ENCODE assay signal across 1 cellular context in the genomic region with DNA sequence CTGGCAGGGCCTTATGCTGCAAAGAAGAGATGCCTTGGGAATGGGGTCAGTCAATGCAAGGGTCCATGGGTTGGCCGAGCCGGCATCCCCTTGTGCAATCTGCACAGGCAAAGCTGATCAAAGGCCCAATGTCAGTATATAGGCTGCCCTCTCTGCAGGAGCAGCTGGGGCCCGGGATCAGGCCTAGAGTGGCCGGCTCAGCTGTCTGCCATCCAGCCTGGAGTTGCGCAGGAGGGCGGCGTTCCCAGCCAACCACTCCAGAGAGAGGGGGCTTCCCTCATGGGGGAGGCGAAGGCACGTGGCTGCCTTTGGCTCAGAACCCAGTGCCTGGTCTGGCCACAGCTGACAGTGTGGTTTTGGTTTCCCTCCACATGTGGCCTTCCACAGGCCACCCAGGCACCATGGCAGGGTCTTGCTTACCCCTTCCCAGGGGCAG.
TF ChIP-seq lines count a peak whose summit lies in the region.

No MANE protein-coding gene starts in this region.

TF ChIP-seq in GM12891, 5 proteins besides CTCF, POLR2A, EP300 and RAD21 (continued from another document):
- TF ChIP-seq SPI1 (IDR thresholded peaks at IDR 0.05; ENCODE audit: low read depth, low read length) = no peak
- no peak for TF ChIP-seq POU2F2 (IDR thresholded peaks at IDR 0.05; ENCODE audit: low read depth, low read length)
- TF ChIP-seq POLR2AphosphoS5 (IDR thresholded peaks at IDR 0.05; ENCODE audit: low read depth, low read length) = no peak
- TF ChIP-seq PAX5 (IDR thresholded peaks at IDR 0.05; ENCODE audit: insufficient read depth, low read length, severe bottlenecking) = no peak
